ENCODE assay signal across 1 cellular context in the genomic region with DNA sequence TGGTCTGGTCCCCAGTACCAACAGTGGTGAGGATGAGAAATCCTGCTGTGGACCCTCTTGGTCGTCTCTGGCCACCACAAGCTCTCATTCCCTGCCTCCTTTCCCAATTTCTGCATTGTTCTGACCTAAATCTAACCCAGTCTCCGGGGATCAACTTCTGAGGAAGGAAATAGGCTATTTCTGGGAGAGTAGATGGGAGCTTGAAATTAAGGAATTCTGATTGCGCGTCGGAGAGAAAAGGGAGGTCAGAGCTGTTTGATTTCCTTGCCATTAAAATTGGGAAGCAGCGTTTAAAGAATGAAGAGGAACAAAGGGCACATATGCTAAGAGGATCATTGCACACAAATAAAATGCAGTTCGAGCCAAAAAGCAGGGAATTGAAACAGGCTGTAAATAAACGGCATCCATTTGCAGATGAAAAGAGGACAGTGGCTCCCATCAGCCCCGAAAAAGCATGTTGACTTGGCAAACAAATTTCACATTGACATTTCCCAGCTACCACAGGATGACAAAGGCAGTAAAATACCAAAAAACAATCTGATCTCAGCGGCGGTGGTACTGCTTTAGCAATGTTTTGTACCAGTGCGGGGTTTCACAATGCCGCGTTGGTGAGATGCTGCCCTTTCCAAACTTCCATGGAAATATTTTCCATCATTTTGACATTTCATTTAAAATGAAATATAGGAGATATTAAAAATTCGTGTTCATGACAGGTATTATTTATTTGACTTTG.
TF ChIP-seq lines count a peak whose summit lies in the region.

No MANE protein-coding gene starts in this region.

TF ChIP-seq in HepG2, 621 proteins besides CTCF, POLR2A, EP300 and RAD21:
- no peak for TF ChIP-seq ZNF282 (IDR thresholded peaks at IDR 0.05; ENCODE audit: partially characterized antibody)
- TF ChIP-seq, protein P1, sequence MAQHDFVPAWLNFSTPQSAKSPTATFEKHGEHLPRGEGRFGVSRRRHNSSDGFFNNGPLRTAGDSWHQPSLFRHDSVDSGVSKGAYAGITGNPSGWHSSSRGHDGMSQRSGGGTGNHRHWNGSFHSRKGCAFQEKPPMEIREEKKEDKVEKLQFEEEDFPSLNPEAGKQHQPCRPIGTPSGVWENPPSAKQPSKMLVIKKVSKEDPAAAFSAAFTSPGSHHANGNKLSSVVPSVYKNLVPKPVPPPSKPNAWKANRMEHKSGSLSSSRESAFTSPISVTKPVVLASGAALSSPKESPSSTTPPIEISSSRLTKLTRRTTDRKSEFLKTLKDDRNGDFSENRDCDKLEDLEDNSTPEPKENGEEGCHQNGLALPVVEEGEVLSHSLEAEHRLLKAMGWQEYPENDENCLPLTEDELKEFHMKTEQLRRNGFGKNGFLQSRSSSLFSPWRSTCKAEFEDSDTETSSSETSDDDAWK (CRISPR knock-in tag; IDR thresholded peaks at IDR 0.05) = no peak
- no peak for TF ChIP-seq ZNF670 (CRISPR knock-in tag; IDR thresholded peaks at IDR 0.05; ENCODE audit: borderline replicate concordance)
- no peak for TF ChIP-seq ZNF501 (CRISPR knock-in tag; IDR thresholded peaks at IDR 0.05)
- no peak for TF ChIP-seq KLF6 (CRISPR knock-in tag; IDR thresholded peaks at IDR 0.05)
- TF ChIP-seq ZNF430 (CRISPR knock-in tag; IDR thresholded peaks at IDR 0.05) = no peak
- TF ChIP-seq, protein P2, sequence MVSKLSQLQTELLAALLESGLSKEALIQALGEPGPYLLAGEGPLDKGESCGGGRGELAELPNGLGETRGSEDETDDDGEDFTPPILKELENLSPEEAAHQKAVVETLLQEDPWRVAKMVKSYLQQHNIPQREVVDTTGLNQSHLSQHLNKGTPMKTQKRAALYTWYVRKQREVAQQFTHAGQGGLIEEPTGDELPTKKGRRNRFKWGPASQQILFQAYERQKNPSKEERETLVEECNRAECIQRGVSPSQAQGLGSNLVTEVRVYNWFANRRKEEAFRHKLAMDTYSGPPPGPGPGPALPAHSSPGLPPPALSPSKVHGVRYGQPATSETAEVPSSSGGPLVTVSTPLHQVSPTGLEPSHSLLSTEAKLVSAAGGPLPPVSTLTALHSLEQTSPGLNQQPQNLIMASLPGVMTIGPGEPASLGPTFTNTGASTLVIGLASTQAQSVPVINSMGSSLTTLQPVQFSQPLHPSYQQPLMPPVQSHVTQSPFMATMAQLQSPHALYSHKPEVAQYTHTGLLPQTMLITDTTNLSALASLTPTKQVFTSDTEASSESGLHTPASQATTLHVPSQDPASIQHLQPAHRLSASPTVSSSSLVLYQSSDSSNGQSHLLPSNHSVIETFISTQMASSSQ (IDR thresholded peaks at IDR 0.05; ENCODE audit: low read depth) = no peak
- TF ChIP-seq, protein P2 (CRISPR knock-in tag; IDR thresholded peaks at IDR 0.05; ENCODE audit: borderline replicate concordance) = no peak
- TF ChIP-seq TCF7L2 (IDR thresholded peaks at IDR 0.05; ENCODE audit: low read depth, low read length) = no peak
- no peak for TF ChIP-seq NKX3-1 (CRISPR knock-in tag; IDR thresholded peaks at IDR 0.05)
- no peak for TF ChIP-seq PAX8 (CRISPR knock-in tag; IDR thresholded peaks at IDR 0.05; ENCODE audit: borderline replicate concordance)
- TF ChIP-seq CC2D1A (CRISPR knock-in tag; IDR thresholded peaks at IDR 0.05) = no peak
- TF ChIP-seq ZNF549 (CRISPR knock-in tag; IDR thresholded peaks at IDR 0.05) = no peak
- TF ChIP-seq ZFP36L1 (CRISPR knock-in tag; IDR thresholded peaks at IDR 0.05) = no peak
- no peak for TF ChIP-seq MEF2D (CRISPR knock-in tag; IDR thresholded peaks at IDR 0.05)
- TF ChIP-seq, protein P3, sequence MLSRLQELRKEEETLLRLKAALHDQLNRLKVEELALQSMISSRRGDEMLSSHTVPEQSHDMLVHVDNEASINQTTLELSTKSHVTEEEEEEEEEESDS (CRISPR knock-in tag; IDR thresholded peaks at IDR 0.05; ENCODE audit: borderline replicate concordance) = no peak
- no peak for TF ChIP-seq FOXO1 (CRISPR knock-in tag; IDR thresholded peaks at IDR 0.05)
- no peak for TF ChIP-seq ZNF296 (CRISPR knock-in tag; conservative IDR thresholded peaks at IDR 0.05)
- TF ChIP-seq KDM5A (IDR thresholded peaks at IDR 0.05; ENCODE audit: borderline replicate concordance, low read length) = no peak
- no peak for TF ChIP-seq ZNF782 (CRISPR knock-in tag; IDR thresholded peaks at IDR 0.05; ENCODE audit: borderline replicate concordance)
